Comparison of ENCODE assay signal across 1 cellular context in genomic region chr3:196055683-196056270, GRCh38.
A peak's percentile ranks its signal among the peaks of the same experiment; 100 is the strongest.
TF ChIP-seq lines count a peak whose summit lies in the region.

No MANE protein-coding gene starts in this region.

TF ChIP-seq in liver, 16 proteins besides CTCF, POLR2A, EP300 and RAD21 (continued from another document):
- TF ChIP-seq ZBTB33 (IDR thresholded peaks at IDR 0.05), result peak; percentile 23
- peak; percentile 59 to 72 for TF ChIP-seq JUND (IDR thresholded peaks at IDR 0.05)
- TF ChIP-seq HNF4A (conservative IDR thresholded peaks at IDR 0.05), result peak; percentile 82 to 85
- peak; percentile 62 for TF ChIP-seq YY1 (IDR thresholded peaks at IDR 0.05)
- no peak for TF ChIP-seq HNF4G (IDR thresholded peaks at IDR 0.05)
